Comparison of ENCODE assay signal across 9 cellular contexts in genomic region chr12:105420659-105421240, GRCh38.
DNase-seq lines count a peak whose midpoint lies in the region; ATAC-seq and TF ChIP-seq lines count a peak whose summit lies in the region.
"Had no signal": no experiment of that assay in that cellular context is flagged by ENCODE, and none has a peak within 500 bp of the region (broad histone marks: within the 10 kb centered on the region; RNA-seq: fewer than 3 reads in every experiment).

No MANE protein-coding gene starts in this region.

- no peaks in the 10 kb centered on the region for H3K27me3 Mint-ChIP-seq in activated T-helper 17 cell treated with anti-CD3 and anti-CD28 coated beads, Interleukin-2, amount 50 U/mL, for 72 hours

- no peaks in the 10 kb centered on the region for H3K27me3 ChIP-seq in Peyer's patch
- H3K27me3 ChIP-seq in thyroid gland, result no peaks in the 10 kb centered on the region
- H3K27me3 ChIP-seq: BLaER1 treated with 17β-estradiol and CSF1 and Interleukin-3, amounts not matched to agents 10 nM and 100 nM had no signal

- no peak overlapping the region for H3K27ac ChIP-seq in Peyer's patch
- no peak overlapping the region for H3K27ac ChIP-seq in thyroid gland
- H3K27ac ChIP-seq: BLaER1 treated with 17β-estradiol and CSF1 and Interleukin-3, amounts not matched to agents 10 nM and 100 nM had no signal

- H3K4me3 Mint-ChIP-seq in activated T-helper 17 cell treated with anti-CD3 and anti-CD28 coated beads, Interleukin-2, amount 50 U/mL, for 72 hours, result no peak overlapping the region

- H3K9me3 ChIP-seq in Peyer's patch (no peaks in the 10 kb centered on the region), thyroid gland (no peaks in the 10 kb centered on the region)

- no peaks in the 10 kb centered on the region for H3K36me3 ChIP-seq in Peyer's patch
- no peaks in the 10 kb centered on the region for H3K36me3 ChIP-seq in thyroid gland
- H3K36me3 ChIP-seq: BLaER1 treated with 17β-estradiol and CSF1 and Interleukin-3, amounts not matched to agents 10 nM and 100 nM had no signal

- peak; percentile 60 for ATAC-seq in activated T-helper 17 cell treated with anti-CD3 and anti-CD28 coated beads, Interleukin-2, amount 50 U/mL, for 72 hours (replicated peaks)

- TF ChIP-seq CTCF in Peyer's patch (IDR thresholded peaks at IDR 0.05) (peak; percentile 38 to 94 (median 81)), fibroblast of villous mesenchyme (IDR thresholded peaks at IDR 0.05; ENCODE audit: insufficient read depth, low read depth, low read length) (peak; percentile 92), thyroid gland (IDR thresholded peaks at IDR 0.05) (peak; percentile 85 to 98 (median 90))

- no peaks in the 10 kb centered on the region for H3K4me1 ChIP-seq in Peyer's patch
- no peaks in the 10 kb centered on the region for H3K4me1 ChIP-seq in thyroid gland
- H3K4me1 ChIP-seq: BLaER1 treated with 17β-estradiol and CSF1 and Interleukin-3, amounts not matched to agents 10 nM and 100 nM had no signal

- H3K36me3 Mint-ChIP-seq in activated T-helper 17 cell treated with anti-CD3 and anti-CD28 coated beads, Interleukin-2, amount 50 U/mL, for 72 hours (ENCODE audit: low read depth), result no peaks in the 10 kb centered on the region

- DNase-seq in NCI-H2081 (lab: John Stamatoyannopoulos, UW) (peak; percentile 74 to 83), NCI-H2081 treated with DMSO at 0.1 percent for 48 hours (lab: John Stamatoyannopoulos, UW) (no peak), LHCN-M2 (ENCODE audit: low read depth) (peak; percentile 67), Peyer's patch (peak; percentile 32 to 82 (median 57)), fibroblast of villous mesenchyme (ENCODE audit: low read depth) (peak; percentile 78), nucleus accumbens (lab: John Stamatoyannopoulos, UW) (peak in 49 of 56 donors; percentile 1 to 87 (median 39)), thyroid gland (peak; percentile 78 to 87)

- no peaks in the 10 kb centered on the region for H3K9me3 Mint-ChIP-seq in activated T-helper 17 cell treated with anti-CD3 and anti-CD28 coated beads, Interleukin-2, amount 50 U/mL, for 72 hours

- H3K4me3 ChIP-seq in Peyer's patch (no peak overlapping the region), fibroblast of villous mesenchyme (ENCODE audit: low read depth, low read length) (no peak overlapping the region), thyroid gland (replicated peaks in 1 of 3) (no peak overlapping the region)
- H3K4me3 ChIP-seq: BLaER1 treated with 17β-estradiol and CSF1 and Interleukin-3, amounts not matched to agents 10 nM and 100 nM had no signal

- no peak overlapping the region for H3K27ac Mint-ChIP-seq in activated T-helper 17 cell treated with anti-CD3 and anti-CD28 coated beads, Interleukin-2, amount 50 U/mL, for 72 hours

- intact Hi-C loops in thyroid gland (cut with DNase I), result loop anchor here (2.0 kb wide), 1 partner anchor 716 kb away; no protein-coding TSS in a partner anchor

- no peaks in the 10 kb centered on the region for H3K4me1 Mint-ChIP-seq in activated T-helper 17 cell treated with anti-CD3 and anti-CD28 coated beads, Interleukin-2, amount 50 U/mL, for 72 hours

- TF ChIP-seq POLR2A in Peyer's patch (IDR thresholded peaks at IDR 0.05) (no peak), thyroid gland (IDR thresholded peaks at IDR 0.05) (no peak)
